In genomic region chr3:61997112-61997511, GRCh38 we compare ENCODE assay signal across 24 cellular contexts.
DNase-seq lines count a peak whose midpoint lies in the region; ATAC-seq and TF ChIP-seq lines count a peak whose summit lies in the region.
"Had no signal": no experiment of that assay in that cellular context is flagged by ENCODE, and none has a peak within 500 bp of the region (broad histone marks: within the 10 kb centered on the region; RNA-seq: fewer than 3 reads in every experiment).

No MANE protein-coding gene starts in this region.

- dilution Hi-C loops in mammary epithelial cell (cut with HindIII; ENCODE audit: low sequenced_read_pairs): no loop called here

- H3K4me3 ChIP-seq in mammary epithelial cell (replicated peaks in 1 of 3; ENCODE audit: insufficient read depth in 1 of 3, low read depth in 2 of 3, low read length in 3 of 3) (no peak overlapping the region), smooth muscle cell (no peak overlapping the region), upper lobe of left lung (no peak overlapping the region)
- H3K4me3 ChIP-seq: BLaER1, esophagus muscularis mucosa, skin epidermis, stomach had no signal

- CTCF ChIA-PET in MCF 10A (lab: Yijun Ruan, JAX) (interaction anchor here (1.1 kb wide), 1 partner anchor 139 kb away, joined by 8 read pairs; no protein-coding TSS in a partner anchor), mammary epithelial cell (lab: Charles Lee; ENCODE audit: low non-redundant PET) (no interaction called here)

- no peak overlapping the region for H3K9ac ChIP-seq in mammary epithelial cell (ENCODE audit: insufficient read depth, low read length)
- H3K9ac ChIP-seq in smooth muscle cell (ENCODE audit: low read depth): no peak overlapping the region
- H3K9ac ChIP-seq: BLaER1 had no signal

- no peaks in the 10 kb centered on the region for H3F3A ChIP-seq in smooth muscle cell (ENCODE audit: low read depth)

- no peak overlapping the region for H3K4me3 Mint-ChIP-seq in MCF 10A (ENCODE audit: unreplicated experiment)
- H3K4me3 Mint-ChIP-seq in glutamatergic neuron (ENCODE audit: unreplicated experiment): no peak overlapping the region
- H3K4me3 Mint-ChIP-seq: activated T-cell treated with anti-CD3 and anti-CD28 coated beads, Interleukin-2, amount 50 U/mL, for 24 hours; nephron; type B pancreatic cell had no signal

- H3K9me3 ChIP-seq in mammary epithelial cell (replicated peaks; ENCODE audit: insufficient read depth, low read length) (no peaks in the 10 kb centered on the region), smooth muscle cell (replicated peaks; ENCODE audit: low read depth) (no peaks in the 10 kb centered on the region), upper lobe of left lung (no peaks in the 10 kb centered on the region)
- H3K9me3 ChIP-seq: BLaER1, esophagus muscularis mucosa, stomach had no signal

- BruUV-seq in MCF 10A (replicated peaks; lab: Mats Ljungman, UMichigan) (no TSS peak), mammary epithelial cell (replicated peaks; lab: Mats Ljungman, UMichigan) (no TSS peak)

- intact Hi-C loops in MCF 10A (cut with micrococcal nuclease) (no loop called here), mammary epithelial cell (cut with micrococcal nuclease) (no loop called here)

- H2AFZ ChIP-seq in mammary epithelial cell (ENCODE audit: low read depth, low read length): no peak overlapping the region
- no peak overlapping the region for H2AFZ ChIP-seq in smooth muscle cell (ENCODE audit: low read depth)

- H3K36me3 Mint-ChIP-seq in MCF 10A (ENCODE audit: insufficient read depth, unreplicated experiment) (peaks cover 20% of the 10 kb centered on the region), glutamatergic neuron (ENCODE audit: unreplicated experiment) (no peaks in the 10 kb centered on the region)

- DNase-seq in MCF 10A (ENCODE audit: unreplicated experiment): no peak
- DNase-seq in mammary epithelial cell: no peak
- DNase-seq in SK-N-DZ (ENCODE audit: low spot score): peak; percentile 96
- DNase-seq in glutamatergic neuron: no peak
- DNase-seq in smooth muscle cell (lab: John Stamatoyannopoulos, UW; ENCODE audit: unreplicated experiment): no peak
- DNase-seq in upper lobe of left lung: no peak
- DNase-seq in hepatic stellate cell (ENCODE audit: low spot score): no peak
- DNase-seq: 8988T; activated naive CD4-positive, alpha-beta T cell treated with anti-CD3 and anti-CD28 coated beads, Interleukin-2, amount 50 U/mL, for 16 hours; activated T-cell treated with anti-CD3 and anti-CD28 coated beads, Interleukin-2, amount 50 U/mL, for 24 hours; effector CD8-positive, alpha-beta T cell; GDM1; left cardiac atrium; NCI-H1436 treated with DMSO at 0.1 percent for 48 hours; NCI-H524 treated with DMSO at 0.1 percent for 48 hours; stimulated activated CD4-positive, alpha-beta T cell treated with anti-CD3 and anti-CD28 coated beads, Interleukin-4, amount 100 ng/mL, for 1 hour; stomach had no signal

- TF ChIP-seq CTCF in MCF 10A (IDR thresholded peaks at IDR 0.05; ENCODE audit: unreplicated experiment): no peak
- TF ChIP-seq CTCF in mammary epithelial cell (conservative IDR thresholded peaks at IDR 0.05 in 1 of 2, IDR thresholded peaks at IDR 0.05 in 1 of 2; ENCODE audit: extremely low read depth in 1 of 2, insufficient read depth in 1 of 2, low read depth in 1 of 2, low read length in 2 of 2): no peak
- no peak for TF ChIP-seq CTCF in glutamatergic neuron (IDR thresholded peaks at IDR 0.05; ENCODE audit: partially characterized antibody, unreplicated experiment)
- no peak for TF ChIP-seq CTCF in smooth muscle cell (IDR thresholded peaks at IDR 0.05; ENCODE audit: borderline replicate concordance, insufficient read depth, poor library complexity, severe bottlenecking)
- TF ChIP-seq CTCF in upper lobe of left lung (IDR thresholded peaks at IDR 0.05): no peak

- H3K9me3 Mint-ChIP-seq in MCF 10A (ENCODE audit: unreplicated experiment) (peaks cover 7% of the 10 kb centered on the region), glutamatergic neuron (ENCODE audit: unreplicated experiment) (no peaks in the 10 kb centered on the region)
- H3K9me3 Mint-ChIP-seq: activated T-cell treated with anti-CD3 and anti-CD28 coated beads, Interleukin-2, amount 50 U/mL, for 24 hours; nephron; type B pancreatic cell had no signal

- H3K4me1 Mint-ChIP-seq in MCF 10A (ENCODE audit: insufficient read depth, unreplicated experiment): peaks cover 26% of the 10 kb centered on the region
- H3K4me1 Mint-ChIP-seq in glutamatergic neuron (ENCODE audit: low read depth, unreplicated experiment): peaks cover 11% of the 10 kb centered on the region
- H3K4me1 Mint-ChIP-seq: nephron had no signal

- TF ChIP-seq EP300 in upper lobe of left lung (IDR thresholded peaks at IDR 0.05): no peak

- in situ Hi-C loops in mammary epithelial cell (cut with MboI; ENCODE audit: low sequenced_read_pairs in 2 of 2): no loop called here

- H3K79me2 ChIP-seq in mammary epithelial cell (ENCODE audit: insufficient read depth, low read length) (no peaks in the 10 kb centered on the region), smooth muscle cell (ENCODE audit: low read depth) (no peaks in the 10 kb centered on the region)

- H3K27me3 ChIP-seq in mammary epithelial cell (ENCODE audit: insufficient read depth, low read length) (no peaks in the 10 kb centered on the region), smooth muscle cell (ENCODE audit: low read depth) (no peaks in the 10 kb centered on the region), upper lobe of left lung (no peaks in the 10 kb centered on the region)
- H3K27me3 ChIP-seq: BLaER1, esophagus muscularis mucosa, stomach had no signal

- H3K27ac Mint-ChIP-seq in MCF 10A (ENCODE audit: low read depth, unreplicated experiment): peak overlapping the region; percentile 24
- peak overlapping the region; percentile 44 for H3K27ac Mint-ChIP-seq in glutamatergic neuron (ENCODE audit: unreplicated experiment)
- H3K27ac Mint-ChIP-seq: activated T-cell treated with anti-CD3 and anti-CD28 coated beads, Interleukin-2, amount 50 U/mL, for 24 hours; nephron; type B pancreatic cell had no signal

- ATAC-seq in HG02759 (IDR thresholded peaks at IDR 0.05; ENCODE audit: unreplicated experiment) (no peak), upper lobe of left lung (ENCODE audit: low FRiP score in 2 of 2) (no peak)
- ATAC-seq: HepG2 had no signal

- 87% methylated on average over 4 of the region's 4 CpGs for WGBS in mammary epithelial cell (ENCODE audit: low coverage, missing lambda C conversion rate)
- 24% methylated on average over 4 of the region's 4 CpGs for WGBS in smooth muscle cell (ENCODE audit: low lambda C conversion rate)
- 80 to 84% methylated on average over 4 of the region's 4 CpGs for whole genome bisulfite sequencing in upper lobe of left lung, 2 donors

- POLR2A ChIA-PET in MCF 10A (lab: Yijun Ruan, JAX): no interaction called here

- H3K4me1 ChIP-seq in mammary epithelial cell (ENCODE audit: insufficient read depth, low read length) (no peaks in the 10 kb centered on the region), smooth muscle cell (ENCODE audit: low read depth) (peaks cover 9% of the 10 kb centered on the region), upper lobe of left lung (peaks cover 0 to 4% (median 0%) of the 10 kb centered on the region in 4 donors)
- H3K4me1 ChIP-seq: BLaER1 had no signal

- H3K27ac ChIP-seq in mammary epithelial cell (ENCODE audit: insufficient read depth, low read depth, low read length) (no peak overlapping the region), smooth muscle cell (ENCODE audit: low read depth) (peak overlapping the region; percentile 34), upper lobe of left lung (no peak overlapping the region)
- H3K27ac ChIP-seq: BLaER1, esophagus muscularis mucosa, skin epidermis, stomach had no signal

- no peaks in the 10 kb centered on the region for H3K27me3 Mint-ChIP-seq in MCF 10A (ENCODE audit: insufficient read depth, unreplicated experiment)
- peaks cover 10% of the 10 kb centered on the region for H3K27me3 Mint-ChIP-seq in glutamatergic neuron (ENCODE audit: unreplicated experiment)
- H3K27me3 Mint-ChIP-seq: activated T-cell treated with anti-CD3 and anti-CD28 coated beads, Interleukin-2, amount 50 U/mL, for 24 hours had no signal

- H3K36me3 ChIP-seq in mammary epithelial cell (ENCODE audit: insufficient read depth, low read length) (no peaks in the 10 kb centered on the region), smooth muscle cell (ENCODE audit: low read depth) (no peaks in the 10 kb centered on the region), upper lobe of left lung (no peaks in the 10 kb centered on the region)
- H3K36me3 ChIP-seq: BLaER1, esophagus muscularis mucosa, stomach had no signal

- no peaks in the 10 kb centered on the region for H4K20me1 ChIP-seq in mammary epithelial cell (ENCODE audit: insufficient read depth, low read length)
- peaks cover 26% of the 10 kb centered on the region for H4K20me1 ChIP-seq in smooth muscle cell (ENCODE audit: low read depth)
- H4K20me1 ChIP-seq: BLaER1 had no signal

- H3K4me2 ChIP-seq in mammary epithelial cell (ENCODE audit: insufficient read depth, low read depth, low read length): no peak overlapping the region
- H3K4me2 ChIP-seq in smooth muscle cell: peak overlapping the region; percentile 8
- H3K4me2 ChIP-seq: BLaER1 had no signal

- no peak for TF ChIP-seq POLR2A in upper lobe of left lung (IDR thresholded peaks at IDR 0.05)
